20 cellular contexts compared by ENCODE assay signal in genomic region chr6:129590408-129591022, GRCh38.
A peak's percentile ranks its signal among the peaks of the same experiment; 100 is the strongest.
DNase-seq lines count a peak whose midpoint lies in the region; ATAC-seq and TF ChIP-seq lines count a peak whose summit lies in the region.
"Had no signal": no experiment of that assay in that cellular context is flagged by ENCODE, and none has a peak within 500 bp of the region (broad histone marks: within the 10 kb centered on the region; RNA-seq: fewer than 3 reads in every experiment).

No MANE protein-coding gene starts in this region.

- no peak overlapping the region for H3K27ac ChIP-seq in RWPE1
- H3K27ac ChIP-seq: KMS-11 had no signal

- DNase-seq in EH (ENCODE audit: low read depth): peak; percentile 93
- peak; percentile 12 for DNase-seq in RWPE1 (ENCODE audit: low spot score)
- peak; percentile 85 for DNase-seq in epithelial cell of esophagus (ENCODE audit: low read depth)
- DNase-seq in skeletal muscle cell (ENCODE audit: low read depth): peak; percentile 86
- no peak for DNase-seq in stimulated activated CD4-positive, alpha-beta T cell treated with anti-CD3 and anti-CD28 coated beads, Interleukin-2, amount 100 ng/mL, for 48 hours
- DNase-seq: activated naive CD4-positive, alpha-beta T cell; CD8-positive, alpha-beta T cell; central memory CD4-positive, alpha-beta T cell; GF-D8; hippocampal formation; NCI-H187; NCI-H524 treated with DMSO at 0.1 percent for 48 hours; stimulated activated CD4-positive, alpha-beta T cell treated with anti-CD3 and anti-CD28 coated beads, Interleukin-2, amount 100 ng/mL, for 24 hours had no signal

- TF ChIP-seq CTCF in RWPE1 (conservative IDR thresholded peaks at IDR 0.05; ENCODE audit: low read depth) (no peak), epithelial cell of esophagus (IDR thresholded peaks at IDR 0.05; ENCODE audit: insufficient read depth, low read depth, low read length, missing control alignments) (no peak)

- ATAC-seq in HG02623 (IDR thresholded peaks at IDR 0.05; ENCODE audit: unreplicated experiment) (no peak), HG03460 (IDR thresholded peaks at IDR 0.05; ENCODE audit: unreplicated experiment) (no peak), GM19395 (IDR thresholded peaks at IDR 0.05; ENCODE audit: unreplicated experiment) (no peak)
- ATAC-seq: CD8-positive, alpha-beta T cell; GM23338; left lobe of liver; Panc1 had no signal

- H3K4me3 ChIP-seq in epithelial cell of esophagus (ENCODE audit: low read length) (no peak overlapping the region), skeletal muscle cell (ENCODE audit: low read depth, low read length) (no peak overlapping the region)
- H3K4me3 ChIP-seq: GM23338 had no signal

- POLR2A ChIA-PET in RWPE1 (lab: Yijun Ruan, JAX; ENCODE audit: low non-redundant PET): no interaction called here

- CTCF ChIA-PET in RWPE1 (lab: Yijun Ruan, JAX): interaction anchor here (1.1 kb wide), 1 partner anchor 23 kb away, joined by 3 read pairs; no protein-coding TSS in a partner anchor

Comparison
In these comparisons a context has a peak if more than half of its experiments do, and no peak if none do; other contexts are left out.
1. DNase-seq: peak in EH (single experiment), RWPE1 (single experiment), epithelial cell of esophagus (single experiment) and skeletal muscle cell (single experiment); none in stimulated activated CD4-positive, alpha-beta T cell treated with anti-CD3 and anti-CD28 coated beads, Interleukin-2, amount 100 ng/mL, for 48 hours (0 of 2).